Comparison of ENCODE assay signal across 2 cellular contexts in genomic region chr7:137727413-137727812, GRCh38.
A peak's percentile ranks its signal among the peaks of the same experiment; 100 is the strongest.
TF ChIP-seq lines count a peak whose summit lies in the region.

No MANE protein-coding gene starts in this region.

TF ChIP-seq in IMR-90, 13 proteins besides CTCF, POLR2A, EP300 and RAD21:
- no peak for TF ChIP-seq CHD1 (IDR thresholded peaks at IDR 0.05; ENCODE audit: low read depth, low read length)
- no peak for TF ChIP-seq MXI1 (IDR thresholded peaks at IDR 0.05; ENCODE audit: borderline replicate concordance, low read depth, low read length)
- no peak for TF ChIP-seq MAZ (IDR thresholded peaks at IDR 0.05; ENCODE audit: borderline replicate concordance, low read depth, low read length)
- no peak for TF ChIP-seq MAFK (IDR thresholded peaks at IDR 0.05; ENCODE audit: low read depth, low read length)
- TF ChIP-seq NFE2L2 (IDR thresholded peaks at IDR 0.05; ENCODE audit: low read depth, low read length) = no peak
- TF ChIP-seq RFX5 (IDR thresholded peaks at IDR 0.05; ENCODE audit: low read depth, low read length) = no peak
- no peak for TF ChIP-seq FOS (IDR thresholded peaks at IDR 0.05; ENCODE audit: low read depth, low read length)
- no peak for TF ChIP-seq ELK1 (IDR thresholded peaks at IDR 0.05; ENCODE audit: borderline replicate concordance, low read depth, low read length)
- no peak for TF ChIP-seq SMC3 (IDR thresholded peaks at IDR 0.05; ENCODE audit: low read depth, low read length)
- TF ChIP-seq BHLHE40 (IDR thresholded peaks at IDR 0.05; ENCODE audit: low read depth, low read length) = no peak
- no peak for TF ChIP-seq RCOR1 (IDR thresholded peaks at IDR 0.05; ENCODE audit: insufficient replicate concordance, low read length)
- no peak for TF ChIP-seq CEBPB (IDR thresholded peaks at IDR 0.05; ENCODE audit: low read depth, low read length)
- no peak for TF ChIP-seq USF2 (IDR thresholded peaks at IDR 0.05; ENCODE audit: low read depth, low read length)

TF ChIP-seq in GM12878, 131 proteins besides CTCF, POLR2A, EP300 and RAD21:
- TF ChIP-seq JUNB (IDR thresholded peaks at IDR 0.05) (peak; percentile 55), ZNF207 (IDR thresholded peaks at IDR 0.05; ENCODE audit: borderline replicate concordance) (no peak)
